8 cellular contexts compared by ENCODE assay signal in genomic region chr4:36310793-36311192, GRCh38. TPM values are rescaled to one million over a fixed set of nuclear protein-coding genes. Genes with fewer than 3 reads are reported as not detected.
DNase-seq lines count a peak whose midpoint lies in the region; ATAC-seq and TF ChIP-seq lines count a peak whose summit lies in the region.

No MANE protein-coding gene starts in this region.

- in situ Hi-C loops in GM13977 (cut with MboI; ENCODE audit: low pct_unique_long_range_greater_than_20kb, low sequenced_read_pairs, unreplicated experiment), result no loop called here

- TF ChIP-seq CTCF in gastroesophageal sphincter (IDR thresholded peaks at IDR 0.05) (no peak), type B pancreatic cell (conservative IDR thresholded peaks at IDR 0.05) (no peak), GM13977 (IDR thresholded peaks at IDR 0.05; ENCODE audit: extremely low read depth, insufficient read depth, missing control alignments) (no peak)

- no peak overlapping the region for H3K4me3 ChIP-seq in gastroesophageal sphincter

- no peak overlapping the region for H3K27ac ChIP-seq in gastroesophageal sphincter

- ATAC-seq in GM21526 (IDR thresholded peaks at IDR 0.05; ENCODE audit: low FRiP score, unreplicated experiment) (peak; percentile 70), gastroesophageal sphincter (peak; percentile 72)

- H3K4me3 Mint-ChIP-seq in type B pancreatic cell, result no peak overlapping the region

- no peak overlapping the region for H3K27ac Mint-ChIP-seq in type B pancreatic cell

- H3K36me3 Mint-ChIP-seq in type B pancreatic cell, result no peaks in the 10 kb centered on the region

- peaks cover 5% of the 10 kb centered on the region for H3K9me3 Mint-ChIP-seq in type B pancreatic cell

- H3K4me1 Mint-ChIP-seq in type B pancreatic cell (ENCODE audit: unreplicated experiment), result no peaks in the 10 kb centered on the region

- H3K27me3 ChIP-seq in gastroesophageal sphincter, result no peaks in the 10 kb centered on the region

- H3K9me3 ChIP-seq in gastroesophageal sphincter, result no peaks in the 10 kb centered on the region

- H3K4me1 ChIP-seq in gastroesophageal sphincter, result no peaks in the 10 kb centered on the region

- H3K36me3 ChIP-seq in gastroesophageal sphincter, result no peaks in the 10 kb centered on the region

- H3K27me3 Mint-ChIP-seq in type B pancreatic cell, result peaks cover 3% of the 10 kb centered on the region

- no peak for TF ChIP-seq POLR2A in gastroesophageal sphincter (IDR thresholded peaks at IDR 0.05)

- no peak for TF ChIP-seq EP300 in gastroesophageal sphincter (IDR thresholded peaks at IDR 0.05)

- 58 to 72% methylated on average over 5 of the region's 8 CpGs for WGBS in gastroesophageal sphincter (ENCODE audit: low coverage in 1 of 2), 2 donors

- DNase-seq in COR-L47 (lab: John Stamatoyannopoulos, UW) (peak; percentile 4), Kasumi-1 (lab: John Stamatoyannopoulos, UW) (peak; percentile 98), NCI-H2171 treated with DMSO at 0.1 percent for 48 hours (lab: John Stamatoyannopoulos, UW) (no peak), type B pancreatic cell (ENCODE audit: extremely low spot score, unreplicated experiment) (no peak), GM13977 (ENCODE audit: low spot score) (no peak), HuH-7.5 (ENCODE audit: low spot score) (no peak)

RNA-seq across cellular contexts. Expression of gene DTHD1, which starts 29.4 kb away (rescaled TPM):
- total RNA-seq in gastroesophageal sphincter (under 1 TPM in 2 of 4 donors, not detected in 2; 0.15 to 0.81 TPM), type B pancreatic cell (ENCODE audit: low replicate concordance) (0.14 TPM in 1 of 2 replicates, not detected in the other)

Comparison
In these comparisons a context has a peak if more than half of its experiments do, and no peak if none do; other contexts are left out.
1. DNase-seq: peak in COR-L47 (single experiment) and Kasumi-1 (2 of 2); none in NCI-H2171 treated with DMSO at 0.1 percent for 48 hours (single experiment), type B pancreatic cell (single experiment), GM13977 (single experiment) and HuH-7.5 (single experiment).